8 cellular contexts compared by ENCODE assay signal in the genomic region with DNA sequence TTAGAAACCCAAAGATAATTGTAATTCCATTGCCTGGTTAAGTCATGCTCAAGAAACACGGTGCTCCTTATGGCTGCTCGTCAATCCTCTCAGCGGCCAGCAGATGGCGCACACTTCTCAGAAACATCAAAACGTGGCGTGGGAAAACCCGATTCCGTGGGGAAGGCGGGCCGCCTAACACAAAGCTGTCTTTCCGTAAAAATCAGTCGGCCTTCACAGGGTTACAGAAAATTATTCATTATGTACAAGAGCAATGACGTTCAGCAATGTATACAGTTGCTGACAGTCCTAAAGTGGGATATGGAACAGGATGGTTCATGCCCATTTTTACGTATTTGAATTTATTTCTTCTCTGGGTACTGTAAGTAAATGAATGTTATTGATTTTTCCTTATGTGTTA.
DNase-seq lines count a peak whose midpoint lies in the region; ATAC-seq and TF ChIP-seq lines count a peak whose summit lies in the region.

No MANE protein-coding gene starts in this region.

- H3K9me3 ChIP-seq in Loucy (ENCODE audit: insufficient read depth, low read depth, low read length) (no peaks in the 10 kb centered on the region), gastrocnemius medialis (no peaks in the 10 kb centered on the region)

- peak; percentile 99 for TF ChIP-seq CTCF in Loucy (conservative IDR thresholded peaks at IDR 0.05; ENCODE audit: low read length)
- peak; percentile 86 for TF ChIP-seq CTCF in astrocyte of the cerebellum (IDR thresholded peaks at IDR 0.05; ENCODE audit: low read depth, low read length, missing control alignments)
- TF ChIP-seq CTCF in gastrocnemius medialis (IDR thresholded peaks at IDR 0.05 in 4 of 5, conservative IDR thresholded peaks at IDR 0.05 in 1 of 5): peak; percentile 51 to 92 (median 79)

- intact Hi-C loops in gastrocnemius medialis (cut with DNase I; ENCODE audit: low total_unique reads): loop anchor here (5.0 kb wide), 2 partner anchors 352 to 857 kb away; no protein-coding TSS in a partner anchor

- H3K79me2 ChIP-seq in Loucy (ENCODE audit: insufficient read depth, low read length): no peaks in the 10 kb centered on the region

- no peaks in the 10 kb centered on the region for H4K20me1 ChIP-seq in Loucy (ENCODE audit: insufficient read depth, low read length, poor library complexity, severe bottlenecking)

- peaks cover 2% of the 10 kb centered on the region for H3K4me1 Mint-ChIP-seq in T-helper 1 cell treated with Interleukin-12 subunit alpha and Interleukin-12 subunit beta and Interleukin-4 antibody, amounts not matched to agents 30 μg/mL and 1 μg/mL, for 36 hours (ENCODE audit: low read depth)

- peak overlapping the region; percentile 87 for H2AFZ ChIP-seq in Loucy (ENCODE audit: low read length)

- H3K27me3 ChIP-seq in Loucy (ENCODE audit: insufficient read depth, low read length, poor library complexity, severe bottlenecking) (no peaks in the 10 kb centered on the region), gastrocnemius medialis (no peaks in the 10 kb centered on the region)

- ATAC-seq in GM21526 (IDR thresholded peaks at IDR 0.05; ENCODE audit: low FRiP score, unreplicated experiment) (peak; percentile 49), gastrocnemius medialis (peak; percentile 53 to 71)

- no peak overlapping the region for H3K27ac Mint-ChIP-seq in T-helper 1 cell treated with Interleukin-12 subunit alpha and Interleukin-12 subunit beta and Interleukin-4 antibody, amounts not matched to agents 30 μg/mL and 1 μg/mL, for 36 hours

- H3K9me3 Mint-ChIP-seq in T-helper 1 cell treated with Interleukin-12 subunit alpha and Interleukin-12 subunit beta and Interleukin-4 antibody, amounts not matched to agents 30 μg/mL and 1 μg/mL, for 36 hours: no peaks in the 10 kb centered on the region

- no peak overlapping the region for H3K27ac ChIP-seq in gastrocnemius medialis

- H3K9ac ChIP-seq in Loucy (ENCODE audit: low read depth, low read length, poor library complexity, severe bottlenecking): no peak overlapping the region

- H3K4me3 ChIP-seq in Loucy (ENCODE audit: low read length, poor library complexity, severe bottlenecking) (peak overlapping the region; percentile 64), astrocyte of the cerebellum (ENCODE audit: low read depth, low read length) (peak overlapping the region; percentile 11), gastrocnemius medialis (no peak overlapping the region)

- peaks cover 4% of the 10 kb centered on the region for H3K4me1 ChIP-seq in Loucy (ENCODE audit: insufficient read depth, low read length, poor library complexity, severe bottlenecking)
- H3K4me1 ChIP-seq in gastrocnemius medialis: no peaks in the 10 kb centered on the region

- no peaks in the 10 kb centered on the region for H3K36me3 Mint-ChIP-seq in T-helper 1 cell treated with Interleukin-12 subunit alpha and Interleukin-12 subunit beta and Interleukin-4 antibody, amounts not matched to agents 30 μg/mL and 1 μg/mL, for 36 hours (ENCODE audit: low read depth)

- no peaks in the 10 kb centered on the region for H3F3A ChIP-seq in Loucy (ENCODE audit: low read depth)

- H3K9me2 ChIP-seq in Loucy (replicated peaks; ENCODE audit: low read depth, low read length): no peaks in the 10 kb centered on the region

- TF ChIP-seq POLR2A in gastrocnemius medialis (IDR thresholded peaks at IDR 0.05): no peak

- peak overlapping the region; percentile 73 for H3K4me2 ChIP-seq in Loucy (ENCODE audit: low read depth, low read length, poor library complexity, severe bottlenecking)

- peak overlapping the region; percentile 16 for H3K4me3 Mint-ChIP-seq in T-helper 1 cell treated with Interleukin-12 subunit alpha and Interleukin-12 subunit beta and Interleukin-4 antibody, amounts not matched to agents 30 μg/mL and 1 μg/mL, for 36 hours

- in situ Hi-C loops in astrocyte of the cerebellum (cut with HindIII; ENCODE audit: low sequenced_read_pairs) (loop anchor here (25.0 kb wide), 2 partner anchors 377 to 552 kb away; no protein-coding TSS in a partner anchor), gastrocnemius medialis (cut with MboI; ENCODE audit: low sequenced_read_pairs in 4 of 4) (loop anchor here (5.0 to 25.0 kb wide), 5 partner anchors 577 to 877 kb away; no protein-coding TSS in a partner anchor)

- peaks cover 21% of the 10 kb centered on the region for H3K27me3 Mint-ChIP-seq in T-helper 1 cell treated with Interleukin-12 subunit alpha and Interleukin-12 subunit beta and Interleukin-4 antibody, amounts not matched to agents 30 μg/mL and 1 μg/mL, for 36 hours (ENCODE audit: low read depth)

- no peaks in the 10 kb centered on the region for H3K36me3 ChIP-seq in Loucy (ENCODE audit: insufficient read depth, low read length)
- H3K36me3 ChIP-seq in gastrocnemius medialis: no peaks in the 10 kb centered on the region

- DNase-seq in DMS114 treated with DMSO at 0.1 percent for 48 hours (lab: John Stamatoyannopoulos, UW; ENCODE audit: unreplicated experiment) (peak; percentile 63), astrocyte of the cerebellum (ENCODE audit: low read depth) (peak; percentile 62), hippocampal formation (lab: John Stamatoyannopoulos, UW) (peak; percentile 56 to 65), gastrocnemius medialis (peak; percentile 22 to 36), OCI-M2 (lab: John Stamatoyannopoulos, UW; ENCODE audit: unreplicated experiment) (no peak)

Comparison
In these comparisons a context has a peak if more than half of its experiments do, and no peak if none do; other contexts are left out.
1. H3K4me3 ChIP-seq: peak in Loucy (single experiment) and astrocyte of the cerebellum (single experiment); none in gastrocnemius medialis (0 of 4).
2. Peak in every context shown above with its lines, with median percentiles within 50 percentile points of each other: CTCF ChIP-seq.